ENCODE assay signal across 24 cellular contexts in the genomic region with DNA sequence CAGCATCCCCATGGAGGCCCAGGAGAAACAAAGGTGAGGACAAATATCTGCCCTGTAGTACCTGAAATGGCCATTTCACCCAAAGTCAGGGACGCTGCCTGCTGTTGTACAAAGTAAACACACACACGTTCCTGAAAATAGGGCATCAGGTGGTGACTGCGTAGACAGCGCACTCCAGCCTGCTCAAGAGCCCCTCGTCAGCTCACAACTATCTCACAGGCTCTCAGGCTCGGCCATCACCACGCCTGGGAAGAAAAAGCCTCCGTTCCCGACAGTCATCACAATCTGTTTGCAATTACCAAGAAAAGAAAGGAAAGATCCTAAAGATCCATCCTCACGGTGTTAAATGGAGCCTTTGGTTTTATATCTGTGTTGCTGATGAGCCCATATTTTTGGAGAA.
DNase-seq lines count a peak whose midpoint lies in the region; ATAC-seq and TF ChIP-seq lines count a peak whose summit lies in the region.
"Had no signal": no experiment of that assay in that cellular context is flagged by ENCODE, and none has a peak within 500 bp of the region (broad histone marks: within the 10 kb centered on the region; RNA-seq: fewer than 3 reads in every experiment).

No MANE protein-coding gene starts in this region.

- H3K27ac Mint-ChIP-seq in activated CD8-positive, alpha-beta memory T cell treated with anti-CD3 and anti-CD28 coated beads, Interleukin-2, amount 10 ng/mL, durations not matched to agents 7 days and 5 days: no peak overlapping the region
- H3K27ac Mint-ChIP-seq: activated naive CD4-positive, alpha-beta T cell treated with anti-CD3 and anti-CD28 coated beads, Interleukin-2, amount 50 U/mL, for 24 hours; B cell; T-helper 17 cell had no signal

- peak; percentile 22 for DNase-seq in DMS153 (lab: John Stamatoyannopoulos, UW)
- no peak for DNase-seq in DMS153 treated with DMSO at 0.1 percent for 48 hours (lab: John Stamatoyannopoulos, UW; ENCODE audit: unreplicated experiment)
- DNase-seq in fibroblast of mammary gland (ENCODE audit: low read depth): peak; percentile 14
- DNase-seq in ovary: no peak
- no peak for DNase-seq in upper lobe of right lung
- no peak for DNase-seq in activated CD8-positive, alpha-beta memory T cell treated with anti-CD3 and anti-CD28 coated beads, Interleukin-2, amount 10 ng/mL, durations not matched to agents 7 days and 5 days
- no peak for DNase-seq in substantia nigra (lab: John Stamatoyannopoulos, UW)
- DNase-seq in NCI-H187 treated with DMSO at 0.1 percent for 48 hours (lab: John Stamatoyannopoulos, UW): no peak
- DNase-seq: activated CD4-positive, alpha-beta T cell treated with anti-CD3 and anti-CD28 coated beads for 48 hours; cerebellar nuclear complex; effector CD4-positive, alpha-beta T cell; kidney; NCI-H1092 treated with DMSO at 0.1 percent for 48 hours; NCI-H2081 treated with DMSO at 0.1 percent for 48 hours; NCI-H526; pancreas; right lobe of liver; stimulated activated CD4-positive, alpha-beta T cell treated with anti-CD3 and anti-CD28 coated beads, Interleukin-15, amount 100 ng/mL, for 24 hours; T-helper 17 cell had no signal

- H3K36me3 ChIP-seq in ovary: no peaks in the 10 kb centered on the region
- H3K36me3 ChIP-seq in upper lobe of right lung: no peaks in the 10 kb centered on the region
- H3K36me3 ChIP-seq: pancreas, right lobe of liver had no signal

- H3K27me3 Mint-ChIP-seq in activated CD8-positive, alpha-beta memory T cell treated with anti-CD3 and anti-CD28 coated beads, Interleukin-2, amount 10 ng/mL, durations not matched to agents 7 days and 5 days: peaks cover 4% of the 10 kb centered on the region

- peak; percentile 37 for ATAC-seq in upper lobe of right lung
- no peak for ATAC-seq in activated CD8-positive, alpha-beta memory T cell treated with anti-CD3 and anti-CD28 coated beads, Interleukin-2, amount 10 ng/mL, durations not matched to agents 7 days and 5 days
- ATAC-seq: T-helper 17 cell had no signal

- no peak overlapping the region for H3K4me3 Mint-ChIP-seq in activated CD8-positive, alpha-beta memory T cell treated with anti-CD3 and anti-CD28 coated beads, Interleukin-2, amount 10 ng/mL, durations not matched to agents 7 days and 5 days
- H3K4me3 Mint-ChIP-seq: activated naive CD4-positive, alpha-beta T cell treated with anti-CD3 and anti-CD28 coated beads, Interleukin-2, amount 50 U/mL, for 24 hours; B cell; T-helper 17 cell had no signal

- CTCF ChIA-PET in activated CD8-positive, alpha-beta memory T cell treated with anti-CD3 and anti-CD28 coated beads, Interleukin-2, amount 10 ng/mL, durations not matched to agents 7 days and 5 days (lab: Charles Lee): no interaction called here

- intact Hi-C loops in ovary (cut with DNase I) (loop anchor here in 2 of 4 donors (5.0 to 10.0 kb wide), 4 partner anchors 82 to 1610 kb away; a partner anchor contains a TSS), upper lobe of right lung (cut with DNase I) (no loop called here)

- H3K27me3 ChIP-seq in ovary (no peaks in the 10 kb centered on the region), upper lobe of right lung (no peaks in the 10 kb centered on the region)
- H3K27me3 ChIP-seq: pancreas, right lobe of liver had no signal

- no peaks in the 10 kb centered on the region for H3K9me3 ChIP-seq in ovary
- H3K9me3 ChIP-seq in upper lobe of right lung: no peaks in the 10 kb centered on the region
- H3K9me3 ChIP-seq: pancreas, right lobe of liver had no signal

- 75 to 80% (median 78%) methylated on average over 10 of the region's 10 CpGs for WGBS in ovary, 3 donors

- H3K4me1 ChIP-seq in ovary (ENCODE audit: insufficient read depth) (peaks cover 24% of the 10 kb centered on the region), upper lobe of right lung (peaks cover 23% of the 10 kb centered on the region)
- H3K4me1 ChIP-seq: pancreas, right lobe of liver had no signal

- no peak for TF ChIP-seq POLR2A in ovary (IDR thresholded peaks at IDR 0.05)

- no peak for TF ChIP-seq CTCF in fibroblast of mammary gland (conservative IDR thresholded peaks at IDR 0.05; ENCODE audit: control insufficient read depth, insufficient read depth, low read depth, low read length)
- no peak for TF ChIP-seq CTCF in ovary (IDR thresholded peaks at IDR 0.05)
- no peak for TF ChIP-seq CTCF in upper lobe of right lung (IDR thresholded peaks at IDR 0.05)

- H3K4me1 Mint-ChIP-seq in activated CD8-positive, alpha-beta memory T cell treated with anti-CD3 and anti-CD28 coated beads, Interleukin-2, amount 10 ng/mL, durations not matched to agents 7 days and 5 days: no peaks in the 10 kb centered on the region
- H3K4me1 Mint-ChIP-seq: activated naive CD4-positive, alpha-beta T cell treated with anti-CD3 and anti-CD28 coated beads, Interleukin-2, amount 50 U/mL, for 24 hours had no signal

- TF ChIP-seq EP300 in ovary (IDR thresholded peaks at IDR 0.05): no peak

- H3K27ac ChIP-seq in ovary: peak overlapping the region; percentile 57 to 97
- H3K27ac ChIP-seq in upper lobe of right lung: peak overlapping the region; percentile 90
- H3K27ac ChIP-seq in substantia nigra (ENCODE audit: low read depth, low read length, poor library complexity, severe bottlenecking): no peak overlapping the region
- H3K27ac ChIP-seq: 22Rv1, pancreas, RWPE1, SK-N-MC had no signal

- H3K9me3 Mint-ChIP-seq in activated CD8-positive, alpha-beta memory T cell treated with anti-CD3 and anti-CD28 coated beads, Interleukin-2, amount 10 ng/mL, durations not matched to agents 7 days and 5 days (ENCODE audit: low read depth): no peaks in the 10 kb centered on the region
- H3K9me3 Mint-ChIP-seq: activated naive CD4-positive, alpha-beta T cell treated with anti-CD3 and anti-CD28 coated beads, Interleukin-2, amount 50 U/mL, for 24 hours had no signal

- no peaks in the 10 kb centered on the region for H3K36me3 Mint-ChIP-seq in activated CD8-positive, alpha-beta memory T cell treated with anti-CD3 and anti-CD28 coated beads, Interleukin-2, amount 10 ng/mL, durations not matched to agents 7 days and 5 days
- H3K36me3 Mint-ChIP-seq: activated naive CD4-positive, alpha-beta T cell treated with anti-CD3 and anti-CD28 coated beads, Interleukin-2, amount 50 U/mL, for 24 hours had no signal

- no peak overlapping the region for H3K4me3 ChIP-seq in fibroblast of mammary gland (ENCODE audit: control insufficient read depth, low read depth, low read length)
- no peak overlapping the region for H3K4me3 ChIP-seq in ovary
- H3K4me3 ChIP-seq in upper lobe of right lung: no peak overlapping the region
- H3K4me3 ChIP-seq: pancreas, right lobe of liver, SK-N-MC had no signal

Comparison
In these comparisons a context has a peak if more than half of its experiments do, and no peak if none do; other contexts are left out.
1. DNase-seq: peak in DMS153 (single experiment) and fibroblast of mammary gland (single experiment); none in DMS153 treated with DMSO at 0.1 percent for 48 hours (single experiment), ovary (0 of 5), upper lobe of right lung (single experiment), activated CD8-positive, alpha-beta memory T cell treated with anti-CD3 and anti-CD28 coated beads, Interleukin-2, amount 10 ng/mL, durations not matched to agents 7 days and 5 days (single experiment), substantia nigra (0 of 49) and NCI-H187 treated with DMSO at 0.1 percent for 48 hours (single experiment).